In the genomic region with DNA sequence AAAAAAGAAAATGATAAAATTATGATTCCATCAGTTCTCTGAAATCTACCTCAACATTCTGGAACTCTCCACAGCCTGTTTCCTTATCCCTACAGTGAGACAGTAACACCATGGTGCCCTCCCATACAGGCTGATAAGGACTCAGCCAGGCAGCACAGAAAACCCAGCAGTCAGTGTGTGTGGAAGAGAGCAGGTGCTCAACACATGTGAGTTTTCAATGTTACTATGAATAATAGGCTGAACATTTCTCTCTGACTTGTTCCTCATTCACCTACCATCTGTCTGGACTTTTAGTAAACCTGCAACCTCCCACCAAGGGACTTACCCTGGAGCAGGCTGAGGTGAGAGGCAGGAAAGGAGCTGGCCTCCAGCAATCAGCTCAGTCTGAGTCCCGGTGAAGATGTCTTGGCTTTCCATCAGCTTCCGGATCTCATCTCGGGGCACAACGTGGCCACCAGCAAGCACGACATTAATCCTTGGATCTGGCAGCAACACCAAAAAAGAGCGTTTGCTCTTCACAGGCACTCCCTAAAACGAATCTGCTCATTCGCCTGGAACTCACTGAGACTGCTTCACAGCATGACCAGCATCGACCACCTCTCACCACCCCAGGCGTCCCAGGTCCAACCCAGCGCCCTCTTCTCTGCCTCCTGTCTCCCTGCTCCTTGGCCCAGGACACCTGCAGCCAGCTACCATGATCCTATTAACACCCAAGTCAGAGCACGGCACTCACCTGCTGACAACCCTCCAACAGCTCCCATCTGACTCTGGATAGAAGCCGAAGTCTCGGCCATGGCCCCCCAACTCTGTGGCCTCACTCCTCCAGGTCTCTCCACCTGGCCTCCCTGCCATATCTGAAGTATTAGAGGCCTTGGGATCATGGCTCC, we compare ENCODE assay signal across 29 cellular contexts. TPM values are rescaled to one million over a fixed set of nuclear protein-coding genes. Genes with fewer than 3 reads are reported as not detected.
DNase-seq lines count a peak whose midpoint lies in the region; ATAC-seq and TF ChIP-seq lines count a peak whose summit lies in the region.
"Had no signal": no experiment of that assay in that cellular context is flagged by ENCODE, and none has a peak within 500 bp of the region (broad histone marks: within the 10 kb centered on the region; RNA-seq: fewer than 3 reads in every experiment).

No MANE protein-coding gene starts in this region.

- CTCF ChIA-PET in GM10248 (lab: Yijun Ruan, JAX), result interaction anchor here (0.6 to 1.2 kb wide), 3 partner anchors 11 to 250 kb away, joined by 3 read pairs; no protein-coding TSS in a partner anchor

- intact Hi-C loops in posterior vena cava (cut with DNase I), result no loop called here
- intact Hi-C loops in left lung (cut with DNase I), result no loop called here

- H3K4me3 ChIP-seq in left lung, result no peak overlapping the region
- H3K4me3 ChIP-seq: adrenal gland; BLaER1 treated with 17β-estradiol and CSF1 and Interleukin-3, amounts not matched to agents 10 nM and 100 nM; body of pancreas; colonic mucosa; K562; spleen had no signal

- H3K36me3 ChIP-seq in left lung, result peaks cover 0 to 17% of the 10 kb centered on the region in 2 donors
- H3K36me3 ChIP-seq: adrenal gland, colonic mucosa had no signal

- H3K27ac ChIP-seq in left lung, result no peak overlapping the region
- H3K27ac ChIP-seq: adrenal gland; BLaER1 treated with 17β-estradiol and CSF1 and Interleukin-3, amounts not matched to agents 10 nM and 100 nM; body of pancreas; colonic mucosa; spleen had no signal

- DNase-seq in GM10248 (ENCODE audit: extremely low spot score) (peak; percentile 58), GM20000 (ENCODE audit: low spot score) (peak; percentile 52), cerebellar cortex (ENCODE audit: low spot score) (peak; percentile 25), posterior vena cava (ENCODE audit: low spot score) (peak; percentile 60), left lung (no peak), ecto neural progenitor cell (ENCODE audit: low spot score) (no peak), NCI-H128 (lab: John Stamatoyannopoulos, UW; ENCODE audit: unreplicated experiment) (no peak)
- DNase-seq: activated CD4-positive, CD25-positive, alpha-beta regulatory T cell treated with anti-CD3 and anti-CD28 coated beads, Interleukin-2, amount 50 U/mL, for 72 hours; activated CD8-positive, alpha-beta T cell treated with anti-CD3 and anti-CD28 coated beads for 36 hours; activated gamma-delta T cell; adrenal gland; colonic mucosa; DMS79 treated with DMSO at 0.1 percent for 48 hours; effector memory CD4-positive, alpha-beta T cell; midbrain; natural killer cell; NCI-H1417; NCI-H2029 treated with DMSO at 0.1 percent for 48 hours; NCI-H2227 treated with DMSO at 0.1 percent for 48 hours; NCI-H69; RPMI8226; spleen; stimulated activated CD4-positive, alpha-beta T cell treated with anti-CD3 and anti-CD28 coated beads, Interleukin-2, amount 100 ng/mL, for 48 hours; substantia nigra; T-helper 17 cell had no signal

- no peaks in the 10 kb centered on the region for H3K4me1 ChIP-seq in left lung
- H3K4me1 ChIP-seq: adrenal gland, body of pancreas, colonic mucosa had no signal

- POLR2A ChIA-PET in GM10248 (lab: Yijun Ruan, JAX), result interaction anchor here (0.5 to 0.6 kb wide), 2 partner anchors 17 to 30 kb away, joined by 4 to 5 read pairs; partner anchors contain the start of gene PASK

- TF ChIP-seq CTCF in GM10248 (IDR thresholded peaks at IDR 0.05; ENCODE audit: control extremely low read depth, extremely low read depth, low read depth, missing control alignments) (no peak), GM20000 (IDR thresholded peaks at IDR 0.05; ENCODE audit: extremely low read depth, missing control alignments) (no peak), left lung (IDR thresholded peaks at IDR 0.05) (no peak)

- H3K27me3 ChIP-seq in left lung, result no peaks in the 10 kb centered on the region
- H3K27me3 ChIP-seq: adrenal gland; BLaER1 treated with 17β-estradiol and CSF1 and Interleukin-3, amounts not matched to agents 10 nM and 100 nM; body of pancreas; colonic mucosa; spleen had no signal

- ATAC-seq in GM21717 (IDR thresholded peaks at IDR 0.05; ENCODE audit: unreplicated experiment) (no peak), left lung (no peak)
- ATAC-seq: activated CD8-positive, alpha-beta T cell treated with anti-CD3 and anti-CD28 coated beads for 36 hours; body of pancreas; K562; natural killer cell; T-helper 17 cell had no signal

- H3K9me3 ChIP-seq in left lung, result no peaks in the 10 kb centered on the region
- H3K9me3 ChIP-seq: adrenal gland; BLaER1 treated with 17β-estradiol and CSF1 and Interleukin-3, amounts not matched to agents 10 nM and 100 nM; body of pancreas; colonic mucosa; spleen had no signal

RNA-seq across cellular contexts. Expression of gene PASK, which starts 16.5 kb away (rescaled TPM):
- 1 to 10 TPM; 2.3 to 4.4 TPM for total RNA-seq in posterior vena cava
- 10 to 100 TPM; 12.7 to 21.3 TPM for total RNA-seq in left lung

RNA-seq across cellular contexts. Expression of gene PPP1R7, which starts 17.5 kb away (rescaled TPM):
- total RNA-seq in posterior vena cava, result 10 to 100 TPM; 49.3 to 53.0 TPM
- 10 to 100 TPM; 61.6 to 80.0 TPM for total RNA-seq in left lung

RNA-seq across cellular contexts. Expression of gene MTERF4, which starts 30.7 kb away (rescaled TPM):
- 10 to 100 TPM; 17.1 to 17.8 TPM for total RNA-seq in posterior vena cava
- total RNA-seq in left lung, result 10 to 100 TPM; 24.9 to 26.7 TPM

RNA-seq across cellular contexts. Expression of gene ANO7, which starts 55.7 kb away (rescaled TPM):
- total RNA-seq in posterior vena cava (under 1 TPM; 0.32 to 0.95 TPM), left lung (1 to 10 TPM; 1.3 to 1.5 TPM)

Comparison
In these comparisons a context has a peak if more than half of its experiments do, and no peak if none do; other contexts are left out.
1. DNase-seq: peak in GM10248 (single experiment), GM20000 (single experiment), cerebellar cortex (single experiment) and posterior vena cava (single experiment); none in left lung (0 of 2), ecto neural progenitor cell (single experiment) and NCI-H128 (single experiment).